ENCODE assay signal across 17 cellular contexts in the genomic region with DNA sequence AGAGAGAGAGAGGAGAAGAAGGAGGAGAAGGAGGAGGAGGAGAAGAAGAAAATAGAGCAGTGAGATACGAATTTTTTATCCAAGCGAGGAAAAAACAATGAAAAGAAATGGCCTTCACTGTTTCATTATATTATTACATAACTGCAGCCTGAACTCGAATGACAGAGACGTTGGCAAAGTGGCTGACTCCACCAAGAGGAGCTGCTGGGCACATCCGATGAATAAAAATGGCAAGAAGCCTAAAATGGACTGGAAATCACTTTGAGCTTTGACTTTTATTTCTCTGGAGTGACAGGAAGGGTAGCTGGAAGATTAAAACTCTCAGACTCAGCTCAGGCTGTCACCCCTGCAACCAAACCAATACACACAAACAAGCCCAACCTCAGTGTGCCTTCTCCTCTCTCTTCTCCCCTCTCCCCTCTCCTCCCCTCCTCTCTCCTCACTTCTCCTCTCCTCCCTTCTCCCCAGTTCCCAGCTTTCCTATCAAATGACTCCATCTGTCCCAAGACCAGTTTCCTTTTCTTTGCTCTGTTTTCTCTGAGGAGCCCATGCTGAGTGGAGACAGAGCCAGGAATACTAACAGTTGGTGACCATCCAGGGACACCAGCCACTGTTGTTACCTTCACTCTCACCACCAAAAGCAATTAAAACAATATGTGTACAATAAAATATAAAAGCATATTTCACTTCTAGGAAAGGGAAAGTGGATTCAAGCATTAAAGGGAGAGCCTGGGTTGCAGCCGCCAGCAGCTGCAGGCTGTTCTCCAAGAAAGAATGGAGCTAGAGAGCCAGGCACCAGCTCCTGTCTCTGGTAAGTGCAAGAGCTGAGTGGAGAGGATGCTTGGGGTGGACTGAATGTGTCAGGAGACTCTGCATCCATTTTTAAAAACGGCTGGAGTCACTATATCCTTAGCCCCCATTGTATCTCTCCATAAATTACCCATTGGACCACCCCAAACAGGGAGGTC. TPM values are rescaled to one million over a fixed set of nuclear protein-coding genes. Genes with fewer than 3 reads are reported as not detected.
DNase-seq lines count a peak whose midpoint lies in the region; ATAC-seq and TF ChIP-seq lines count a peak whose summit lies in the region.
"Had no signal": no experiment of that assay in that cellular context is flagged by ENCODE, and none has a peak within 500 bp of the region (broad histone marks: within the 10 kb centered on the region; RNA-seq: fewer than 3 reads in every experiment).

No MANE protein-coding gene starts in this region.

- peaks cover 39% of the 10 kb centered on the region for H3K27me3 ChIP-seq in foreskin keratinocyte
- no peaks in the 10 kb centered on the region for H3K27me3 ChIP-seq in osteoblast (ENCODE audit: insufficient read depth, low read length)
- H3K27me3 ChIP-seq: SJCRH30 had no signal

- H3K36me3 Mint-ChIP-seq in activated T-helper 1 cell treated with anti-CD3 and anti-CD28 coated beads, Interleukin-12 subunit alpha, Interleukin-12 subunit beta, Interleukin-2, Interleukin-4 antibody, amounts not matched to agents 30 ng/mL and 10 ng/mL and 1 ng/mL, durations not matched to agents 14 hours and 24 hours and 36 hours (ENCODE audit: low read depth): no peaks in the 10 kb centered on the region
- H3K36me3 Mint-ChIP-seq in glutamatergic neuron (ENCODE audit: unreplicated experiment): peaks cover 4% of the 10 kb centered on the region
- H3K36me3 Mint-ChIP-seq: CD8-positive, alpha-beta memory T cell; immature natural killer cell; type B pancreatic cell had no signal

- H3K27me3 Mint-ChIP-seq in activated T-helper 1 cell treated with anti-CD3 and anti-CD28 coated beads, Interleukin-12 subunit alpha, Interleukin-12 subunit beta, Interleukin-2, Interleukin-4 antibody, amounts not matched to agents 30 ng/mL and 10 ng/mL and 1 ng/mL, durations not matched to agents 14 hours and 24 hours and 36 hours (ENCODE audit: insufficient read depth): no peaks in the 10 kb centered on the region
- no peaks in the 10 kb centered on the region for H3K27me3 Mint-ChIP-seq in glutamatergic neuron (ENCODE audit: unreplicated experiment)
- H3K27me3 Mint-ChIP-seq: activated CD8-positive, alpha-beta T cell treated with anti-CD3 and anti-CD28 coated beads for 36 hours had no signal

- TF ChIP-seq CTCF in foreskin keratinocyte (conservative IDR thresholded peaks at IDR 0.05) (peak; percentile 3), osteoblast (IDR thresholded peaks at IDR 0.05; ENCODE audit: extremely low read depth, low read depth, low read length) (no peak), glutamatergic neuron (IDR thresholded peaks at IDR 0.05; ENCODE audit: partially characterized antibody, unreplicated experiment) (no peak)

- peak overlapping the region; percentile 54 for H2AFZ ChIP-seq in osteoblast (ENCODE audit: low read length)

- H3K4me1 ChIP-seq in foreskin keratinocyte (no peaks in the 10 kb centered on the region), osteoblast (ENCODE audit: insufficient read depth, low read length) (no peaks in the 10 kb centered on the region)

- no peaks in the 10 kb centered on the region for H3K4me1 Mint-ChIP-seq in activated T-helper 1 cell treated with anti-CD3 and anti-CD28 coated beads, Interleukin-12 subunit alpha, Interleukin-12 subunit beta, Interleukin-2, Interleukin-4 antibody, amounts not matched to agents 30 ng/mL and 10 ng/mL and 1 ng/mL, durations not matched to agents 14 hours and 24 hours and 36 hours (ENCODE audit: low read depth)
- H3K4me1 Mint-ChIP-seq in glutamatergic neuron (ENCODE audit: low read depth, unreplicated experiment): peaks cover 5% of the 10 kb centered on the region
- H3K4me1 Mint-ChIP-seq: CD8-positive, alpha-beta memory T cell; immature natural killer cell had no signal

- intact Hi-C loops in activated T-helper 1 cell treated with anti-CD3 and anti-CD28 coated beads, Interleukin-12 subunit alpha, Interleukin-12 subunit beta, Interleukin-2, Interleukin-4 antibody, amounts not matched to agents 30 ng/mL and 10 ng/mL and 1 ng/mL, durations not matched to agents 14 hours and 24 hours and 36 hours (cut with micrococcal nuclease): no loop called here

- no peak overlapping the region for H3K4me3 ChIP-seq in osteoblast (ENCODE audit: insufficient read depth, low read length)
- H3K4me3 ChIP-seq: SJCRH30 had no signal

- H3K27ac Mint-ChIP-seq in activated T-helper 1 cell treated with anti-CD3 and anti-CD28 coated beads, Interleukin-12 subunit alpha, Interleukin-12 subunit beta, Interleukin-2, Interleukin-4 antibody, amounts not matched to agents 30 ng/mL and 10 ng/mL and 1 ng/mL, durations not matched to agents 14 hours and 24 hours and 36 hours: no peak overlapping the region
- no peak overlapping the region for H3K27ac Mint-ChIP-seq in glutamatergic neuron (ENCODE audit: unreplicated experiment)
- H3K27ac Mint-ChIP-seq: activated CD8-positive, alpha-beta T cell treated with anti-CD3 and anti-CD28 coated beads for 36 hours; CD8-positive, alpha-beta memory T cell; immature natural killer cell; type B pancreatic cell had no signal

- H3K36me3 ChIP-seq in osteoblast (ENCODE audit: insufficient read depth, low read length): no peaks in the 10 kb centered on the region
- H3K36me3 ChIP-seq: SJCRH30 had no signal

- no peak overlapping the region for H3K4me3 Mint-ChIP-seq in activated T-helper 1 cell treated with anti-CD3 and anti-CD28 coated beads, Interleukin-12 subunit alpha, Interleukin-12 subunit beta, Interleukin-2, Interleukin-4 antibody, amounts not matched to agents 30 ng/mL and 10 ng/mL and 1 ng/mL, durations not matched to agents 14 hours and 24 hours and 36 hours
- H3K4me3 Mint-ChIP-seq in glutamatergic neuron (ENCODE audit: unreplicated experiment): no peak overlapping the region
- H3K4me3 Mint-ChIP-seq: activated CD8-positive, alpha-beta T cell treated with anti-CD3 and anti-CD28 coated beads for 36 hours; CD8-positive, alpha-beta memory T cell; immature natural killer cell; type B pancreatic cell had no signal

- H3K4me2 ChIP-seq in osteoblast (ENCODE audit: insufficient read depth, low read length): peak overlapping the region; percentile 10

- ATAC-seq in foreskin keratinocyte: no peak
- ATAC-seq: activated CD8-positive, alpha-beta T cell treated with anti-CD3 and anti-CD28 coated beads for 36 hours; HepG2 had no signal

- DNase-seq in G401 (ENCODE audit: low spot score): peak; percentile 83
- peak; percentile 41 to 72 for DNase-seq in NCI-H446 (lab: John Stamatoyannopoulos, UW)
- DNase-seq in foreskin keratinocyte: no peak
- no peak for DNase-seq in osteoblast (ENCODE audit: insufficient read length, low spot score, missing footprints)
- DNase-seq in activated T-helper 1 cell treated with anti-CD3 and anti-CD28 coated beads, Interleukin-12 subunit alpha, Interleukin-12 subunit beta, Interleukin-2, Interleukin-4 antibody, amounts not matched to agents 30 ng/mL and 10 ng/mL and 1 ng/mL, durations not matched to agents 14 hours and 24 hours and 36 hours (ENCODE audit: low spot score): no peak
- DNase-seq in CD1c-positive myeloid dendritic cell (ENCODE audit: extremely low spot score): no peak
- no peak for DNase-seq in glutamatergic neuron
- DNase-seq: activated CD8-positive, alpha-beta T cell treated with anti-CD3 and anti-CD28 coated beads for 36 hours; activated effector memory CD4-positive, alpha-beta T cell treated with anti-CD3 and anti-CD28 coated beads, Interleukin-2, amount 50 U/mL, for 16 hours; CD8-positive, alpha-beta memory T cell; immature natural killer cell; NCI-H1417; SJCRH30; stimulated activated CD4-positive, alpha-beta T cell treated with anti-CD3 and anti-CD28 coated beads, Interleukin-2, amount 100 ng/mL, for 24 hours; stimulated activated CD8-positive, alpha-beta memory T cell treated with anti-CD3 and anti-CD28 coated beads, Interleukin-4, amount 100 ng/mL, for 48 hours had no signal

- H3K27ac ChIP-seq in foreskin keratinocyte (no peak overlapping the region), osteoblast (ENCODE audit: low read depth, low read length) (no peak overlapping the region)
- H3K27ac ChIP-seq: SJCRH30 had no signal

- H3K9me3 Mint-ChIP-seq in activated T-helper 1 cell treated with anti-CD3 and anti-CD28 coated beads, Interleukin-12 subunit alpha, Interleukin-12 subunit beta, Interleukin-2, Interleukin-4 antibody, amounts not matched to agents 30 ng/mL and 10 ng/mL and 1 ng/mL, durations not matched to agents 14 hours and 24 hours and 36 hours: no peaks in the 10 kb centered on the region
- peaks cover under 1% of the 10 kb centered on the region for H3K9me3 Mint-ChIP-seq in glutamatergic neuron (ENCODE audit: unreplicated experiment)
- H3K9me3 Mint-ChIP-seq: activated CD8-positive, alpha-beta T cell treated with anti-CD3 and anti-CD28 coated beads for 36 hours; type B pancreatic cell had no signal

- in situ Hi-C loops in G401 (cut with HindIII; ENCODE audit: low sequenced_read_pairs): no loop called here

- no peaks in the 10 kb centered on the region for H3K9me3 ChIP-seq in osteoblast (ENCODE audit: low read depth, low read length)
- H3K9me3 ChIP-seq: SJCRH30 had no signal

- H4K20me1 ChIP-seq in osteoblast (ENCODE audit: insufficient read depth, low read length): no peaks in the 10 kb centered on the region

- H3K79me2 ChIP-seq in osteoblast (ENCODE audit: insufficient read depth, low read length): no peaks in the 10 kb centered on the region

RNA-seq across cellular contexts. Expression of gene SOX9, which starts 51.2 kb away (rescaled TPM):
- total RNA-seq in G401 (2014; rRNA removed; shearing (Covaris generic)): not detected in 2 replicates
- 50.5 and 66.3 TPM in 2 replicates for total RNA-seq in foreskin keratinocyte
- polyA plus RNA-seq in foreskin keratinocyte: 24.9 and 29.1 TPM in 2 replicates
- total RNA-seq in osteoblast: 6.5 and 8.3 TPM in 2 replicates
- not detected in 2 replicates for total RNA-seq in activated T-helper 1 cell treated with anti-CD3 and anti-CD28 coated beads, Interleukin-12 subunit alpha, Interleukin-12 subunit beta, Interleukin-2, Interleukin-4 antibody, amounts not matched to agents 30 ng/mL and 10 ng/mL and 1 ng/mL, durations not matched to agents 14 hours and 24 hours and 36 hours
- 1.6 TPM for total RNA-seq in glutamatergic neuron (ENCODE audit: unreplicated experiment)
- total RNA-seq: activated CD8-positive, alpha-beta T cell treated with anti-CD3 and anti-CD28 coated beads for 36 hours; CD8-positive, alpha-beta memory T cell had no signal
- polyA plus RNA-seq: CD8-positive, alpha-beta memory T cell; immature natural killer cell had no signal

Comparison
In these comparisons a context has a peak if more than half of its experiments do, and no peak if none do; other contexts are left out.
1. DNase-seq: peak in G401 (single experiment) and NCI-H446 (2 of 2); none in foreskin keratinocyte (0 of 2), osteoblast (single experiment), activated T-helper 1 cell treated with anti-CD3 and anti-CD28 coated beads, Interleukin-12 subunit alpha, Interleukin-12 subunit beta, Interleukin-2, Interleukin-4 antibody, amounts not matched to agents 30 ng/mL and 10 ng/mL and 1 ng/mL, durations not matched to agents 14 hours and 24 hours and 36 hours (single experiment), CD1c-positive myeloid dendritic cell (single experiment) and glutamatergic neuron (single experiment).